Comparison of ENCODE assay signal across 20 cellular contexts in genomic region chr22:48955351-48956311, GRCh38.
DNase-seq lines count a peak whose midpoint lies in the region; ATAC-seq and TF ChIP-seq lines count a peak whose summit lies in the region.
"Had no signal": no experiment of that assay in that cellular context is flagged by ENCODE, and none has a peak within 500 bp of the region (broad histone marks: within the 10 kb centered on the region; RNA-seq: fewer than 3 reads in every experiment).

No MANE protein-coding gene starts in this region.

- no peak overlapping the region for H2AK9ac ChIP-seq in IMR-90 (replicated peaks; ENCODE audit: low read depth, low read length, poor library complexity)

- no peaks in the 10 kb centered on the region for H3K4me1 ChIP-seq in IMR-90 (ENCODE audit: control insufficient read depth, insufficient read depth, low read length)
- no peaks in the 10 kb centered on the region for H3K4me1 ChIP-seq in spleen
- H3K4me1 ChIP-seq: heart left ventricle, SJCRH30, uterus had no signal

- no peak overlapping the region for H3K14ac ChIP-seq in IMR-90 (replicated peaks; ENCODE audit: low read depth, low read length)

- H2AFZ ChIP-seq in IMR-90 (replicated peaks; ENCODE audit: low read length, poor library complexity): no peak overlapping the region

- H4K5ac ChIP-seq in IMR-90 (ENCODE audit: low read depth, low read length): no peak overlapping the region

- in situ Hi-C loops in IMR-90 (cut with MboI; ENCODE audit: low sequenced_read_pairs): loop anchor here (10.0 kb wide), 1 partner anchor 49 kb away; no protein-coding TSS in a partner anchor

- H4K91ac ChIP-seq in IMR-90 (ENCODE audit: insufficient read depth, low read depth, low read length): no peak overlapping the region

- dilution Hi-C loops in IMR-90 (cut with HindIII; ENCODE audit: low sequenced_read_pairs, unreplicated experiment): no loop called here

- peak; percentile 48 for DNase-seq in Daoy (ENCODE audit: low read depth)
- DNase-seq in IMR-90: no peak
- DNase-seq in left lobe of liver (ENCODE audit: low spot score): peak; percentile 41
- peak; percentile 64 for DNase-seq in spleen
- no peak for DNase-seq in NCI-H1105 treated with DMSO at 0.1 percent for 48 hours (lab: John Stamatoyannopoulos, UW)
- no peak for DNase-seq in NCI-H2081 treated with DMSO at 0.1 percent for 48 hours (lab: John Stamatoyannopoulos, UW)
- DNase-seq: amygdala; COR-L47; immature natural killer cell; KG1; NCI-H1048; NCI-H2081; SJCRH30; stimulated activated CD4-positive, alpha-beta T cell treated with anti-CD3 and anti-CD28 coated beads, Interleukin-15, amount 100 ng/mL, for 24 hours; stimulated activated naive B cell treated with anti-CD40 and anti-IgM and Interleukin-4, amounts not matched to agents 10 μg/mL and 1 μg/mL and 100 μg/mL, for 72 hours; T-helper 17 cell; WERI-Rb-1 had no signal

- no TSS peak for BruUV-seq in IMR-90 (replicated peaks; lab: Mats Ljungman, UMichigan)

- H4K8ac ChIP-seq in IMR-90 (ENCODE audit: low read depth in 2 of 2, low read length in 2 of 2): no peak overlapping the region

- no peak overlapping the region for H3K27ac ChIP-seq in IMR-90 (ENCODE audit: insufficient read depth, low read length)
- H3K27ac ChIP-seq in spleen: no peak overlapping the region
- H3K27ac ChIP-seq: heart left ventricle, SJCRH30, uterus, WERI-Rb-1 had no signal

- H3K23ac ChIP-seq in IMR-90 (ENCODE audit: low read depth, low read length): no peak overlapping the region

- TF ChIP-seq POLR2A in IMR-90 (IDR thresholded peaks at IDR 0.05; ENCODE audit: low read depth, low read length) (no peak), spleen (IDR thresholded peaks at IDR 0.05) (no peak)

- no peak overlapping the region for H2AK5ac ChIP-seq in IMR-90 (ENCODE audit: low read depth, low read length)

- no peak overlapping the region for H3K4ac ChIP-seq in IMR-90 (ENCODE audit: low read depth, low read length)

- WGBS in IMR-90 (ENCODE audit: extremely low coverage in 2 of 2, insufficient read length in 1 of 2), 2 experiments: 78% methylated on average over 21 of the region's 36 CpGs; no CpG with 5 or more reads in 1 of the 2 experiments
- WGBS in spleen, 5 donors: 81 to 85% (median 84%) methylated on average over 28 to 36 of the region's 36 CpGs

- no peak overlapping the region for H2BK120ac ChIP-seq in IMR-90 (ENCODE audit: low read depth, low read length)

- TF ChIP-seq CTCF in IMR-90 (conservative IDR thresholded peaks at IDR 0.05; ENCODE audit: low read depth, low read length) (no peak), spleen (IDR thresholded peaks at IDR 0.05 in 8 of 11, conservative IDR thresholded peaks at IDR 0.05 in 3 of 11) (no peak)

- H3K9ac ChIP-seq in IMR-90 (ENCODE audit: low read depth, low read length): no peak overlapping the region

- H3K18ac ChIP-seq in IMR-90 (ENCODE audit: low read depth, low read length): no peak overlapping the region

- ATAC-seq in IMR-90 (ENCODE audit: low read depth) (no peak), left lobe of liver (no peak), GM19455 (IDR thresholded peaks at IDR 0.05; ENCODE audit: unreplicated experiment) (no peak)
- ATAC-seq: heart left ventricle; stimulated activated naive B cell treated with anti-CD40 and anti-IgM and Interleukin-4, amounts not matched to agents 10 μg/mL and 1 μg/mL and 100 μg/mL, for 72 hours; T-helper 17 cell had no signal

- H3K9me3 ChIP-seq in IMR-90 (ENCODE audit: control insufficient read depth, insufficient read depth, low read length) (peaks cover 65% of the 10 kb centered on the region), spleen (no peaks in the 10 kb centered on the region)
- H3K9me3 ChIP-seq: SJCRH30, uterus had no signal

- H3K4me3 ChIP-seq in IMR-90 (ENCODE audit: insufficient read depth, low read depth, low read length) (no peak overlapping the region), spleen (no peak overlapping the region)
- H3K4me3 ChIP-seq: heart left ventricle, SJCRH30, uterus had no signal

- H3K79me1 ChIP-seq in IMR-90 (ENCODE audit: low read depth in 1 of 2, low read length in 2 of 2): no peaks in the 10 kb centered on the region

- TF ChIP-seq RAD21 in IMR-90 (IDR thresholded peaks at IDR 0.05; ENCODE audit: low read length): no peak

- intact Hi-C loops in IMR-90 (cut with micrococcal nuclease) (no loop called here), spleen (cut with DNase I; ENCODE audit: low total_unique reads) (no loop called here)

- H3K9me1 ChIP-seq in IMR-90 (ENCODE audit: insufficient read depth, low read length): no peaks in the 10 kb centered on the region

- H3K4me2 ChIP-seq in IMR-90 (ENCODE audit: low read depth, low read length): no peak overlapping the region

- no peak overlapping the region for H3K56ac ChIP-seq in IMR-90 (ENCODE audit: extremely low read depth, insufficient read depth, low read length)

- no peaks in the 10 kb centered on the region for H3K36me3 ChIP-seq in IMR-90 (ENCODE audit: control insufficient read depth, insufficient read depth, low read length)
- H3K36me3 ChIP-seq in spleen: no peaks in the 10 kb centered on the region
- H3K36me3 ChIP-seq: heart left ventricle, SJCRH30, uterus, WERI-Rb-1 had no signal

- CTCF ChIA-PET in IMR-90 (lab: Yijun Ruan, JAX): no interaction called here

- peak overlapping the region; percentile 81 for H2BK5ac ChIP-seq in IMR-90 (ENCODE audit: low read depth, low read length, poor library complexity, severe bottlenecking)

- POLR2A ChIA-PET in IMR-90 (lab: Charles Lee; ENCODE audit: unreplicated experiment): no interaction called here

- H4K20me1 ChIP-seq in IMR-90 (ENCODE audit: insufficient read depth, low read length): no peaks in the 10 kb centered on the region

- no peak overlapping the region for H2BK20ac ChIP-seq in IMR-90 (ENCODE audit: low read depth, low read length)

- H3K27me3 ChIP-seq in IMR-90 (ENCODE audit: control insufficient read depth, insufficient read depth, low read length) (no peaks in the 10 kb centered on the region), spleen (replicated peaks in 1 of 7) (peaks cover 0 to 38% (median 0%) of the 10 kb centered on the region in 7 donors)
- H3K27me3 ChIP-seq: uterus had no signal

- no peak overlapping the region for H2BK15ac ChIP-seq in IMR-90 (ENCODE audit: low read depth, low read length)

TF ChIP-seq in IMR-90, 13 proteins besides CTCF, POLR2A, EP300 and RAD21:
- TF ChIP-seq MAFK (IDR thresholded peaks at IDR 0.05; ENCODE audit: low read depth, low read length) (no peak), FOS (IDR thresholded peaks at IDR 0.05; ENCODE audit: low read depth, low read length) (no peak), SMC3 (IDR thresholded peaks at IDR 0.05; ENCODE audit: low read depth, low read length) (no peak), RCOR1 (IDR thresholded peaks at IDR 0.05; ENCODE audit: insufficient replicate concordance, low read length) (no peak), MAZ (IDR thresholded peaks at IDR 0.05; ENCODE audit: borderline replicate concordance, low read depth, low read length) (no peak), ELK1 (IDR thresholded peaks at IDR 0.05; ENCODE audit: borderline replicate concordance, low read depth, low read length) (no peak), CHD1 (IDR thresholded peaks at IDR 0.05; ENCODE audit: low read depth, low read length) (no peak), BHLHE40 (IDR thresholded peaks at IDR 0.05; ENCODE audit: low read depth, low read length) (no peak)
TF ChIP-seq in IMR-90: peak in this region for 0.

Comparison
In these comparisons a context has a peak if more than half of its experiments do, and no peak if none do; other contexts are left out.
1. DNase-seq: peak in Daoy (single experiment), left lobe of liver (single experiment) and spleen (single experiment); none in IMR-90 (single experiment), NCI-H1105 treated with DMSO at 0.1 percent for 48 hours (single experiment) and NCI-H2081 treated with DMSO at 0.1 percent for 48 hours (single experiment).